In the genomic region with DNA sequence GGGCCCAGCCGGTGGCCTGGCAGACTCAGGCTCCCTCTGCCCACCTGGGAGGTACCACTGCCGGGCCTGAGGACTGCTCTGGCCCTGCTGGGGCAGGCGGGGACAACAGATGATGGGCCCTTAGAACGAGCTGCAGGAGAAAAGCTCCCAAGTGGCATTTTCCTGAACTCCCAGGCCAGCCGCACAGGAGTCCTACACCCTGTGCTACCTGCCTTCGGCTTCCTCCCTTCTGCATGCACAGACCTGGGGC, we compare ENCODE assay signal across 1 cellular context.
TF ChIP-seq lines count a peak whose summit lies in the region.

No MANE protein-coding gene starts in this region.

TF ChIP-seq in HepG2, 621 proteins besides CTCF, POLR2A, EP300 and RAD21 (continued from another document and continues in another):
- TF ChIP-seq, protein P1, sequence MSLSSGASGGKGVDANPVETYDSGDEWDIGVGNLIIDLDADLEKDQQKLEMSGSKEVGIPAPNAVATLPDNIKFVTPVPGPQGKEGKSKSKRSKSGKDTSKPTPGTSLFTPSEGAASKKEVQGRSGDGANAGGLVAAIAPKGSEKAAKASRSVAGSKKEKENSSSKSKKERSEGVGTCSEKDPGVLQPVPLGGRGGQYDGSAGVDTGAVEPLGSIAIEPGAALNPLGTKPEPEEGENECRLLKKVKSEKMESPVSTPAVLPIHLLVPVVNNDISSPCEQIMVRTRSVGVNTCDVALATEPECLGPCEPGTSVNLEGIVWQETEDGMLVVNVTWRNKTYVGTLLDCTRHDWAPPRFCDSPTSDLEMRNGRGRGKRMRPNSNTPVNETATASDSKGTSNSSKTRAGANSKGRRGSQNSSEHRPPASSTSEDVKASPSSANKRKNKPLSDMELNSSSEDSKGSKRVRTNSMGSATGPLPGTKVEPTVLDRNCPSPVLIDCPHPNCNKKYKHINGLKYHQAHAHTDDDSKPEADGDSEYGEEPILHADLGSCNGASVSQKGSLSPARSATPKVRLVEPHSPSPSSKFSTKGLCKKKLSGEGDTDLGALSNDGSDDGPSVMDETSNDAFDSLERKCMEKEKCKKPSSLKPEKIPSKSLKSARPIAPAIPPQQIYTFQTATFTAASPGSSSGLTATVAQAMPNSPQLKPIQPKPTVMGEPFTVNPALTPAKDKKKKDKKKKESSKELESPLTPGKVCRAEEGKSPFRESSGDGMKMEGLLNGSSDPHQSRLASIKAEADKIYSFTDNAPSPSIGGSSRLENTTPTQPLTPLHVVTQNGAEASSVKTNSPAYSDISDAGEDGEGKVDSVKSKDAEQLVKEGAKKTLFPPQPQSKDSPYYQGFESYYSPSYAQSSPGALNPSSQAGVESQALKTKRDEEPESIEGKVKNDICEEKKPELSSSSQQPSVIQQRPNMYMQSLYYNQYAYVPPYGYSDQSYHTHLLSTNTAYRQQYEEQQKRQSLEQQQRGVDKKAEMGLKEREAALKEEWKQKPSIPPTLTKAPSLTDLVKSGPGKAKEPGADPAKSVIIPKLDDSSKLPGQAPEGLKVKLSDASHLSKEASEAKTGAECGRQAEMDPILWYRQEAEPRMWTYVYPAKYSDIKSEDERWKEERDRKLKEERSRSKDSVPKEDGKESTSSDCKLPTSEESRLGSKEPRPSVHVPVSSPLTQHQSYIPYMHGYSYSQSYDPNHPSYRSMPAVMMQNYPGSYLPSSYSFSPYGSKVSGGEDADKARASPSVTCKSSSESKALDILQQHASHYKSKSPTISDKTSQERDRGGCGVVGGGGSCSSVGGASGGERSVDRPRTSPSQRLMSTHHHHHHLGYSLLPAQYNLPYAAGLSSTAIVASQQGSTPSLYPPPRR (CRISPR knock-in tag; IDR thresholded peaks at IDR 0.05; ENCODE audit: borderline replicate concordance) = 0 out of 2 replicates have a peak, but pooled peaks have one; percentile 11
- TF ChIP-seq ISL2 (CRISPR knock-in tag; IDR thresholded peaks at IDR 0.05) = 0 out of 2 replicates have a peak, but pooled peaks have one; percentile 42
- TF ChIP-seq, protein P2, sequence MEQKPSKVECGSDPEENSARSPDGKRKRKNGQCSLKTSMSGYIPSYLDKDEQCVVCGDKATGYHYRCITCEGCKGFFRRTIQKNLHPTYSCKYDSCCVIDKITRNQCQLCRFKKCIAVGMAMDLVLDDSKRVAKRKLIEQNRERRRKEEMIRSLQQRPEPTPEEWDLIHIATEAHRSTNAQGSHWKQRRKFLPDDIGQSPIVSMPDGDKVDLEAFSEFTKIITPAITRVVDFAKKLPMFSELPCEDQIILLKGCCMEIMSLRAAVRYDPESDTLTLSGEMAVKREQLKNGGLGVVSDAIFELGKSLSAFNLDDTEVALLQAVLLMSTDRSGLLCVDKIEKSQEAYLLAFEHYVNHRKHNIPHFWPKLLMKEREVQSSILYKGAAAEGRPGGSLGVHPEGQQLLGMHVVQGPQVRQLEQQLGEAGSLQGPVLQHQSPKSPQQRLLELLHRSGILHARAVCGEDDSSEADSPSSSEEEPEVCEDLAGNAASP (CRISPR knock-in tag; IDR thresholded peaks at IDR 0.05; ENCODE audit: borderline replicate concordance) = no peak
- no peak for TF ChIP-seq KAT7 (CRISPR knock-in tag; IDR thresholded peaks at IDR 0.05; ENCODE audit: borderline replicate concordance)
- no peak for TF ChIP-seq HHEX (CRISPR knock-in tag; IDR thresholded peaks at IDR 0.05)
- TF ChIP-seq ZMYM4 (CRISPR knock-in tag; IDR thresholded peaks at IDR 0.05) = 0 out of 2 replicates have a peak, but pooled peaks have one; percentile 20
- TF ChIP-seq IRF2 (CRISPR knock-in tag; IDR thresholded peaks at IDR 0.05) = no peak
- TF ChIP-seq ZNF383 (CRISPR knock-in tag; IDR thresholded peaks at IDR 0.05; ENCODE audit: borderline replicate concordance) = no peak
- no peak for TF ChIP-seq HOXA5 (CRISPR knock-in tag; IDR thresholded peaks at IDR 0.05)
- no peak for TF ChIP-seq ZNF20 (CRISPR knock-in tag; IDR thresholded peaks at IDR 0.05)
- TF ChIP-seq ZNF678 (CRISPR knock-in tag; IDR thresholded peaks at IDR 0.05) = peak; percentile 51; the same call in 1 of the 2 replicates
- 0 out of 2 replicates have a peak, but pooled peaks have one; percentile 24 for TF ChIP-seq MEIS2 (CRISPR knock-in tag; IDR thresholded peaks at IDR 0.05)
- TF ChIP-seq ZC3H13 (CRISPR knock-in tag; IDR thresholded peaks at IDR 0.05) = 0 out of 2 replicates have a peak, but pooled peaks have one; percentile 77
- peak; percentile 44; the same call in 1 of the 2 replicates for TF ChIP-seq ZNF232 (CRISPR knock-in tag; IDR thresholded peaks at IDR 0.05; ENCODE audit: borderline replicate concordance)
- TF ChIP-seq RFXAP (CRISPR knock-in tag; IDR thresholded peaks at IDR 0.05; ENCODE audit: borderline replicate concordance) = peak; percentile 56; the same call in 1 of the 2 replicates
- 0 out of 2 replicates have a peak, but pooled peaks have one; percentile 13 for TF ChIP-seq HOXD1 (CRISPR knock-in tag; IDR thresholded peaks at IDR 0.05)
- no peak for TF ChIP-seq CHD4 (IDR thresholded peaks at IDR 0.05; ENCODE audit: borderline replicate concordance, low read length)
- 0 out of 2 replicates have a peak, but pooled peaks have one; percentile 15 for TF ChIP-seq ESRRA (CRISPR knock-in tag; IDR thresholded peaks at IDR 0.05; ENCODE audit: low read depth)
- TF ChIP-seq, protein P3, sequence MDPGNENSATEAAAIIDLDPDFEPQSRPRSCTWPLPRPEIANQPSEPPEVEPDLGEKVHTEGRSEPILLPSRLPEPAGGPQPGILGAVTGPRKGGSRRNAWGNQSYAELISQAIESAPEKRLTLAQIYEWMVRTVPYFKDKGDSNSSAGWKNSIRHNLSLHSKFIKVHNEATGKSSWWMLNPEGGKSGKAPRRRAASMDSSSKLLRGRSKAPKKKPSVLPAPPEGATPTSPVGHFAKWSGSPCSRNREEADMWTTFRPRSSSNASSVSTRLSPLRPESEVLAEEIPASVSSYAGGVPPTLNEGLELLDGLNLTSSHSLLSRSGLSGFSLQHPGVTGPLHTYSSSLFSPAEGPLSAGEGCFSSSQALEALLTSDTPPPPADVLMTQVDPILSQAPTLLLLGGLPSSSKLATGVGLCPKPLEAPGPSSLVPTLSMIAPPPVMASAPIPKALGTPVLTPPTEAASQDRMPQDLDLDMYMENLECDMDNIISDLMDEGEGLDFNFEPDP (CRISPR knock-in tag; conservative IDR thresholded peaks at IDR 0.05) = 0 out of 2 replicates have a peak, but pooled peaks have one; percentile 66
- 0 out of 2 replicates have a peak, but pooled peaks have one; percentile 50 for TF ChIP-seq MYC (CRISPR knock-in tag; IDR thresholded peaks at IDR 0.05; ENCODE audit: borderline replicate concordance)
- TF ChIP-seq ELF1 (CRISPR knock-in tag; IDR thresholded peaks at IDR 0.05) = no peak
- TF ChIP-seq, protein P4, sequence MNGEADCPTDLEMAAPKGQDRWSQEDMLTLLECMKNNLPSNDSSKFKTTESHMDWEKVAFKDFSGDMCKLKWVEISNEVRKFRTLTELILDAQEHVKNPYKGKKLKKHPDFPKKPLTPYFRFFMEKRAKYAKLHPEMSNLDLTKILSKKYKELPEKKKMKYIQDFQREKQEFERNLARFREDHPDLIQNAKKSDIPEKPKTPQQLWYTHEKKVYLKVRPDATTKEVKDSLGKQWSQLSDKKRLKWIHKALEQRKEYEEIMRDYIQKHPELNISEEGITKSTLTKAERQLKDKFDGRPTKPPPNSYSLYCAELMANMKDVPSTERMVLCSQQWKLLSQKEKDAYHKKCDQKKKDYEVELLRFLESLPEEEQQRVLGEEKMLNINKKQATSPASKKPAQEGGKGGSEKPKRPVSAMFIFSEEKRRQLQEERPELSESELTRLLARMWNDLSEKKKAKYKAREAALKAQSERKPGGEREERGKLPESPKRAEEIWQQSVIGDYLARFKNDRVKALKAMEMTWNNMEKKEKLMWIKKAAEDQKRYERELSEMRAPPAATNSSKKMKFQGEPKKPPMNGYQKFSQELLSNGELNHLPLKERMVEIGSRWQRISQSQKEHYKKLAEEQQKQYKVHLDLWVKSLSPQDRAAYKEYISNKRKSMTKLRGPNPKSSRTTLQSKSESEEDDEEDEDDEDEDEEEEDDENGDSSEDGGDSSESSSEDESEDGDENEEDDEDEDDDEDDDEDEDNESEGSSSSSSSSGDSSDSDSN (CRISPR knock-in tag; IDR thresholded peaks at IDR 0.05) = peak; percentile 40
- TF ChIP-seq KDM5B (CRISPR knock-in tag; IDR thresholded peaks at IDR 0.05; ENCODE audit: borderline replicate concordance) = no peak
- TF ChIP-seq SIX4 (CRISPR knock-in tag; IDR thresholded peaks at IDR 0.05) = no peak
- 0 out of 2 replicates have a peak, but pooled peaks have one; percentile 47 for TF ChIP-seq SALL2 (CRISPR knock-in tag; IDR thresholded peaks at IDR 0.05)
- no peak for TF ChIP-seq SNRNP70 (IDR thresholded peaks at IDR 0.05; ENCODE audit: low read depth, low read length)
- TF ChIP-seq, protein P5, sequence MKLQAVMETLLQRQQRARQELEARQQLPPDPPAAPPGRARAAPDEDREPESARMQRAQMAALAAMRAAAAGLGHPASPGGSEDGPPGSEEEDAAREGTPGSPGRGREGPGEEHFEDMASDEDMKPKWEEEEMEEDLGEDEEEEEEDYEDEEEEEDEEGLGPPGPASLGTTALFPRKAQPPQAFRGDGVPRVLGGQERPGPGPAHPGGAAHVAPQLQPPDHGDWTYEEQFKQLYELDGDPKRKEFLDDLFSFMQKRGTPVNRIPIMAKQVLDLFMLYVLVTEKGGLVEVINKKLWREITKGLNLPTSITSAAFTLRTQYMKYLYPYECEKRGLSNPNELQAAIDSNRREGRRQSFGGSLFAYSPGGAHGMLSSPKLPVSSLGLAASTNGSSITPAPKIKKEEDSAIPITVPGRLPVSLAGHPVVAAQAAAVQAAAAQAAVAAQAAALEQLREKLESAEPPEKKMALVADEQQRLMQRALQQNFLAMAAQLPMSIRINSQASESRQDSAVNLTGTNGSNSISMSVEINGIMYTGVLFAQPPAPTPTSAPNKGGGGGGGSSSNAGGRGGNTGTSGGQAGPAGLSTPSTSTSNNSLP (IDR thresholded peaks at IDR 0.05; ENCODE audit: low read depth, low read length) = no peak
- no peak for TF ChIP-seq ZNF550 (CRISPR knock-in tag; IDR thresholded peaks at IDR 0.05; ENCODE audit: borderline replicate concordance)
- 0 out of 2 replicates have a peak, but pooled peaks have one; percentile 44 for TF ChIP-seq ZFP41 (CRISPR knock-in tag; IDR thresholded peaks at IDR 0.05; ENCODE audit: borderline replicate concordance)
- 0 out of 2 replicates have a peak, but pooled peaks have one; percentile 29 for TF ChIP-seq ZNF713 (CRISPR knock-in tag; IDR thresholded peaks at IDR 0.05)
- no peak for TF ChIP-seq ZNF703 (CRISPR knock-in tag; IDR thresholded peaks at IDR 0.05; ENCODE audit: borderline replicate concordance)
- 0 out of 2 replicates have a peak, but pooled peaks have one; percentile 3 for TF ChIP-seq BRD4 (CRISPR knock-in tag; IDR thresholded peaks at IDR 0.05)
- TF ChIP-seq, protein P6, sequence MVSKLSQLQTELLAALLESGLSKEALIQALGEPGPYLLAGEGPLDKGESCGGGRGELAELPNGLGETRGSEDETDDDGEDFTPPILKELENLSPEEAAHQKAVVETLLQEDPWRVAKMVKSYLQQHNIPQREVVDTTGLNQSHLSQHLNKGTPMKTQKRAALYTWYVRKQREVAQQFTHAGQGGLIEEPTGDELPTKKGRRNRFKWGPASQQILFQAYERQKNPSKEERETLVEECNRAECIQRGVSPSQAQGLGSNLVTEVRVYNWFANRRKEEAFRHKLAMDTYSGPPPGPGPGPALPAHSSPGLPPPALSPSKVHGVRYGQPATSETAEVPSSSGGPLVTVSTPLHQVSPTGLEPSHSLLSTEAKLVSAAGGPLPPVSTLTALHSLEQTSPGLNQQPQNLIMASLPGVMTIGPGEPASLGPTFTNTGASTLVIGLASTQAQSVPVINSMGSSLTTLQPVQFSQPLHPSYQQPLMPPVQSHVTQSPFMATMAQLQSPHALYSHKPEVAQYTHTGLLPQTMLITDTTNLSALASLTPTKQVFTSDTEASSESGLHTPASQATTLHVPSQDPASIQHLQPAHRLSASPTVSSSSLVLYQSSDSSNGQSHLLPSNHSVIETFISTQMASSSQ (IDR thresholded peaks at IDR 0.05; ENCODE audit: low read depth) = no peak
- TF ChIP-seq, protein P6 (CRISPR knock-in tag; IDR thresholded peaks at IDR 0.05; ENCODE audit: borderline replicate concordance) = 0 out of 2 replicates have a peak, but pooled peaks have one; percentile 37
- TF ChIP-seq SP5 (CRISPR knock-in tag; IDR thresholded peaks at IDR 0.05; ENCODE audit: borderline replicate concordance, low read depth) = no peak
- no peak for TF ChIP-seq ZNF441 (CRISPR knock-in tag; IDR thresholded peaks at IDR 0.05; ENCODE audit: borderline replicate concordance)
- TF ChIP-seq HNRNPLL (IDR thresholded peaks at IDR 0.05; ENCODE audit: low read depth, low read length, poor library complexity, severe bottlenecking) = peak; percentile 12
- TF ChIP-seq NFKB2 (CRISPR knock-in tag; IDR thresholded peaks at IDR 0.05; ENCODE audit: borderline replicate concordance) = 0 out of 2 replicates have a peak, but pooled peaks have one; percentile 51
- no peak for TF ChIP-seq FOXM1 (CRISPR knock-in tag; IDR thresholded peaks at IDR 0.05)
- no peak for TF ChIP-seq ZNF841 (CRISPR knock-in tag; IDR thresholded peaks at IDR 0.05; ENCODE audit: borderline replicate concordance)
- TF ChIP-seq GTF3A (CRISPR knock-in tag; conservative IDR thresholded peaks at IDR 0.05) = peak; percentile 69; the same call in 1 of the 2 replicates
- no peak for TF ChIP-seq ZNF225 (CRISPR knock-in tag; IDR thresholded peaks at IDR 0.05)
- TF ChIP-seq PLRG1 (conservative IDR thresholded peaks at IDR 0.05) = no peak
- 0 out of 2 replicates have a peak, but pooled peaks have one; percentile 2 for TF ChIP-seq ZNF138 (CRISPR knock-in tag; IDR thresholded peaks at IDR 0.05; ENCODE audit: low read depth)
- TF ChIP-seq PHF8 (CRISPR knock-in tag; IDR thresholded peaks at IDR 0.05) = peak; percentile 24; the same call in 1 of the 2 replicates
- TF ChIP-seq CHCHD3 (CRISPR knock-in tag; IDR thresholded peaks at IDR 0.05) = no peak
- TF ChIP-seq GFI1 (CRISPR knock-in tag; IDR thresholded peaks at IDR 0.05; ENCODE audit: borderline replicate concordance) = 0 out of 2 replicates have a peak, but pooled peaks have one; percentile 17
- TF ChIP-seq ZNF350 (CRISPR knock-in tag; IDR thresholded peaks at IDR 0.05; ENCODE audit: borderline replicate concordance, low read depth) = 0 out of 2 replicates have a peak, but pooled peaks have one; percentile 2
- TF ChIP-seq ZIK1 (CRISPR knock-in tag; IDR thresholded peaks at IDR 0.05; ENCODE audit: borderline replicate concordance, low read depth) = no peak
- TF ChIP-seq MAZ (IDR thresholded peaks at IDR 0.05; ENCODE audit: borderline replicate concordance, low read depth, low read length) = 0 out of 2 replicates have a peak, but pooled peaks have one; percentile 31
- no peak for TF ChIP-seq MAZ (CRISPR knock-in tag; IDR thresholded peaks at IDR 0.05; ENCODE audit: low read depth)
- no peak; the same call in 1 of the 2 replicates for TF ChIP-seq SMAD1 (CRISPR knock-in tag; IDR thresholded peaks at IDR 0.05; ENCODE audit: borderline replicate concordance, low read depth)
